ENCODE assay signal across 8 cellular contexts in the genomic region with DNA sequence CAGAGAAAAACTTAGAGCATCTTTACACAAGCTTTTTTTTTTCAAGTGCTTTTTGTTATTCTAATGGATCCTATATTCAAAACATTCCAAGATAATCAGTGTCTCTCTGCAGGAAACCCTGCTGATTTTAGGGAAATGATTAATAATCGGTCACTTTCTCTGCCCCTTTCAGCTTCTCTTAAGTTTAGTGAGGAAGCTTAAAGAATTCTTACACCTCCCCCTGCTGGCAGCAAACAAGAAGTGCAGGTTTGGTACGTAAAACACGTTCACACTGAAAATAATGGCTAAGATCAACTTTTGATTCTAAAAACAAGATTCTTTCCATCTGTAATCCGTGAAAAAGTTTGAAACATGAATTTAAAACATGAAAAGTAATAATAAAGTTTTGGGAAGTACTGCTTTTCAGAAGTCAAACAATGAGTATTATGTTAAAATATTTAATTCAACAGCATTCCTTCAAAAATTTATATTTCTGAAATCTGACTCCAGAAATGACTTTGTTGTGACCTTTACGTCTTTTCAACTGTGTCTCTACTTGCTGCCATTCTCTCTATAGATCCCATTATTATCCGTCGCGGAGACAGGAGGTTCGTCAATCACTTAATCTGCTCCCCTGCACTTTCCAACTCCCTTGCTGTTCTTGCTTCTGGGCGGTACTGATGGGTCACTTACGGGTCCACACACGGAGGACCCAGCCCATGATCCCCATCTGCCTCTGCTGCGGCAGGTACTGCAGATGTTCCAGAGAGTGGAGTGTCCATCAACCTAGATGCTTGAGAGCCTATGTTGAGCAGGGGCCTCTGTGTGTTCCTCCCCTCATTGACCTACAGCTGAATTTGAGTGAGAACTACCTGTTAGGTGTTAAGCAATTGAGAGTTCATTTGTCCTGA.
DNase-seq lines count a peak whose midpoint lies in the region; ATAC-seq and TF ChIP-seq lines count a peak whose summit lies in the region.

No MANE protein-coding gene starts in this region.

- no peaks in the 10 kb centered on the region for H3K4me1 ChIP-seq in OCI-LY1 (ENCODE audit: insufficient read depth, low read length, severe bottlenecking)

- no peaks in the 10 kb centered on the region for H3K36me3 ChIP-seq in OCI-LY1 (ENCODE audit: insufficient read depth, low read length)

- no peaks in the 10 kb centered on the region for H3K79me2 ChIP-seq in OCI-LY1 (ENCODE audit: insufficient read depth, low read length)

- H4K20me1 ChIP-seq in OCI-LY1 (ENCODE audit: insufficient read depth, low read length): no peaks in the 10 kb centered on the region

- ATAC-seq in HG03439 (IDR thresholded peaks at IDR 0.05; ENCODE audit: unreplicated experiment): peak; percentile 67

- H3K9me3 ChIP-seq in OCI-LY1 (ENCODE audit: low read length): no peaks in the 10 kb centered on the region

- H3K4me3 ChIP-seq in OCI-LY1 (ENCODE audit: low read depth, low read length, poor library complexity, severe bottlenecking) (no peak overlapping the region), astrocyte of the spinal cord (ENCODE audit: low read depth, low read length) (no peak overlapping the region)

- no peak overlapping the region for H3K27ac ChIP-seq in OCI-LY1 (ENCODE audit: low read depth, low read length, poor library complexity, severe bottlenecking)

- no peaks in the 10 kb centered on the region for H3K27me3 ChIP-seq in OCI-LY1 (ENCODE audit: insufficient read depth, low read length)

- no peak overlapping the region for H3K9ac ChIP-seq in OCI-LY1 (ENCODE audit: low read length)

- in situ Hi-C loops in GM13976 (cut with MboI; ENCODE audit: low sequenced_read_pairs, unreplicated experiment): loop anchor here (10.0 to 25.0 kb wide), 2 partner anchors 337 to 534 kb away; no protein-coding TSS in a partner anchor
- in situ Hi-C loops in astrocyte of the spinal cord (cut with HindIII; ENCODE audit: low sequenced_read_pairs): no loop called here

- H3F3A ChIP-seq in OCI-LY1 (ENCODE audit: insufficient read depth, low read length): no peaks in the 10 kb centered on the region

- no peak overlapping the region for H2AFZ ChIP-seq in OCI-LY1 (ENCODE audit: low read length)

- no peak overlapping the region for H3K4me2 ChIP-seq in OCI-LY1 (ENCODE audit: low read length)

- H3K9me2 ChIP-seq in OCI-LY1 (ENCODE audit: low read depth, low read length): no peaks in the 10 kb centered on the region

- TF ChIP-seq CTCF in GM13976 (IDR thresholded peaks at IDR 0.05; ENCODE audit: borderline replicate concordance, control extremely low read depth, extremely low read depth, insufficient read depth, missing control alignments) (peak; percentile 80), OCI-LY1 (IDR thresholded peaks at IDR 0.05; ENCODE audit: low read length) (peak; percentile 95), astrocyte of the spinal cord (IDR thresholded peaks at IDR 0.05; ENCODE audit: low read depth, low read length) (peak; percentile 83)

- peak; percentile 82 for DNase-seq in Ammon's horn (ENCODE audit: low spot score)
- peak; percentile 35 for DNase-seq in GM13976 (ENCODE audit: low spot score)
- peak; percentile 73 for DNase-seq in astrocyte of the spinal cord (ENCODE audit: low read depth, low spot score)
- peak; percentile 56 for DNase-seq in iPS-NIHi7 (ENCODE audit: extremely low spot score)
- DNase-seq in stimulated activated CD4-positive, alpha-beta T cell treated with anti-CD3 and anti-CD28 coated beads, Interleukin-12 subunit alpha, Interleukin-12 subunit beta, amount 100 ng/mL, for 4 hours: peak; percentile 8
- DNase-seq in activated effector memory CD4-positive, alpha-beta T cell treated with anti-CD3 and anti-CD28 coated beads, Interleukin-2, amount 50 U/mL, for 16 hours: no peak
